Comparison of ENCODE assay signal across 33 cellular contexts in the genomic region with DNA sequence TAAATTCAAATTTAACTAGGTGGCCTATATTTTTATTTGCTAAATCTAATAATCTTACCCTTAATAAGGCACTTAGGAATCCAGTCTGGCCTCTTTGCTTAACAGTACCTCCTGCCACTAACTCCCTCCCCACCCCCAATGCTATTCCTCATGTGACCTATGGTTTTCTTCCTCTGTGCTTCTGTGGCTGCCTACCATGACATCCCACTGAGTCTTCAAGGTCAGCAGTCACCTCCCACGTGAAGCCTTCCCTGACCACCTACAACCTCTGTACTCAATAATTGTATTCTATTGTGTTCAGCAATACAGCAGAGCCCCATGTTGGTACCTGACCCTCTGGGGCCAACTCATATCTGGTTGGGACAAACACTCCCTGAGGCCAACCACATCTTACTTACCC. TPM values are rescaled to one million over a fixed set of nuclear protein-coding genes. Genes with fewer than 3 reads are reported as not detected.
"Had no signal": no experiment of that assay in that cellular context is flagged by ENCODE, and none has a peak within 500 bp of the region (broad histone marks: within the 10 kb centered on the region; RNA-seq: fewer than 3 reads in every experiment).

No MANE protein-coding gene starts in this region.

- H3K4me3 ChIP-seq: esophagus squamous epithelium, heart right ventricle, neural progenitor cell, smooth muscle cell, stomach, thyroid gland, upper lobe of left lung had no signal

- H3K4me2 ChIP-seq: neural progenitor cell, smooth muscle cell had no signal

- H3K27ac ChIP-seq: epithelial cell of prostate, esophagus squamous epithelium, heart right ventricle, neural progenitor cell, thyroid gland, upper lobe of left lung had no signal

- FAIRE-seq: bronchial epithelial cell, colon, endometrium had no signal

- H3K27ac Mint-ChIP-seq: activated CD4-positive, alpha-beta memory T cell treated with anti-CD3 and anti-CD28 coated beads for 36 hours; activated CD4-positive, alpha-beta T cell treated with anti-CD3 and anti-CD28 coated beads, Interleukin-2, amount 10 ng/mL, durations not matched to agents 24 days and 14 days; activated T-helper 2 cell treated with anti-CD3 and anti-CD28 coated beads, Interferon-gamma antibody, Interleukin-2, Interleukin-4, amounts not matched to agents 10 μg/mL and 5 μg/mL and 100 μg/mL, durations not matched to agents 14 hours and 24 hours and 36 hours; mesothelial cell of epicardium; neural progenitor cell; progenitor cell of endocrine pancreas; stimulated activated naive B cell treated with anti-CD40 and anti-IgM and Interleukin-4, amounts not matched to agents 10 μg/mL and 1 μg/mL and 100 μg/mL, for 72 hours; T-helper 2 cell treated with Interferon-gamma antibody and Interleukin-4, amounts not matched to agents 5 μg/mL and 100 μg/mL, for 36 hours had no signal

- H3K4me1 Mint-ChIP-seq: mesothelial cell of epicardium had no signal

- H3K36me3 ChIP-seq: neural progenitor cell, thyroid gland, upper lobe of left lung had no signal

- H3K27me3 Mint-ChIP-seq: activated CD4-positive, alpha-beta memory T cell treated with anti-CD3 and anti-CD28 coated beads for 36 hours; activated CD4-positive, alpha-beta T cell treated with anti-CD3 and anti-CD28 coated beads, Interleukin-2, amount 10 ng/mL, durations not matched to agents 24 days and 14 days; naive B cell; progenitor cell of endocrine pancreas; stimulated activated naive B cell treated with anti-CD40 and anti-IgM and Interleukin-4, amounts not matched to agents 10 μg/mL and 1 μg/mL and 100 μg/mL, for 72 hours had no signal

- H3K27me3 ChIP-seq: esophagus squamous epithelium, heart right ventricle, neural progenitor cell, stomach, thyroid gland, upper lobe of left lung had no signal

- ATAC-seq: activated T-cell treated with anti-CD3 and anti-CD28 coated beads, Interleukin-2, amount 50 U/mL, for 4 hours; heart right ventricle; stimulated activated naive B cell treated with anti-CD40 and anti-IgM and Interleukin-4, amounts not matched to agents 10 μg/mL and 1 μg/mL and 100 μg/mL, for 72 hours had no signal

- H3K9me3 ChIP-seq: esophagus squamous epithelium, heart right ventricle, stomach, thyroid gland, upper lobe of left lung had no signal

- H3K9ac ChIP-seq: neural progenitor cell had no signal

- DNase-seq: activated CD4-positive, alpha-beta memory T cell treated with anti-CD3 and anti-CD28 coated beads for 36 hours; activated CD4-positive, alpha-beta T cell treated with anti-CD3 and anti-CD28 coated beads, Interleukin-2, amount 10 ng/mL, durations not matched to agents 24 days and 14 days; activated T-cell treated with anti-CD3 and anti-CD28 coated beads, Interleukin-2, amount 50 U/mL, for 4 hours; anterior cingulate cortex; dermis blood vessel endothelial cell; effector CD4-positive, alpha-beta T cell; esophagus squamous epithelium; foreskin melanocyte; heart right ventricle; naive B cell; stimulated activated CD4-positive, alpha-beta T cell treated with anti-CD3 and anti-CD28 coated beads, Interleukin-15, amount 100 ng/mL, for 24 hours; stimulated activated CD4-positive, alpha-beta T cell treated with anti-CD3 and anti-CD28 coated beads, Interleukin-2, amount 100 ng/mL, for 24 hours; stimulated activated naive B cell treated with anti-CD40 and anti-IgM and Interleukin-4, amounts not matched to agents 10 μg/mL and 1 μg/mL and 100 μg/mL, for 72 hours; stomach; T-helper 1 cell; thyroid gland; upper lobe of left lung had no signal

- H2AFZ ChIP-seq: neural progenitor cell had no signal

- H3K4me3 Mint-ChIP-seq: activated CD4-positive, alpha-beta memory T cell treated with anti-CD3 and anti-CD28 coated beads for 36 hours; activated CD4-positive, alpha-beta T cell treated with anti-CD3 and anti-CD28 coated beads, Interleukin-2, amount 10 ng/mL, durations not matched to agents 24 days and 14 days; activated T-cell treated with anti-CD3 and anti-CD28 coated beads, Interleukin-2, amount 50 U/mL, for 4 hours; mesothelial cell of epicardium; naive B cell; neural progenitor cell; stimulated activated naive B cell treated with anti-CD40 and anti-IgM and Interleukin-4, amounts not matched to agents 10 μg/mL and 1 μg/mL and 100 μg/mL, for 72 hours; T-helper 2 cell treated with Interferon-gamma antibody and Interleukin-4, amounts not matched to agents 5 μg/mL and 100 μg/mL, for 36 hours had no signal

- H3K4me1 ChIP-seq: esophagus squamous epithelium, neural progenitor cell, thyroid gland had no signal

- H3K9me3 Mint-ChIP-seq: activated CD4-positive, alpha-beta memory T cell treated with anti-CD3 and anti-CD28 coated beads for 36 hours; activated CD4-positive, alpha-beta T cell treated with anti-CD3 and anti-CD28 coated beads, Interleukin-2, amount 10 ng/mL, durations not matched to agents 24 days and 14 days; activated T-cell treated with anti-CD3 and anti-CD28 coated beads, Interleukin-2, amount 50 U/mL, for 4 hours; activated T-helper 2 cell treated with anti-CD3 and anti-CD28 coated beads, Interferon-gamma antibody, Interleukin-2, Interleukin-4, amounts not matched to agents 10 μg/mL and 5 μg/mL and 100 μg/mL, durations not matched to agents 14 hours and 24 hours and 36 hours; mesothelial cell of epicardium; naive B cell; neural progenitor cell; stimulated activated naive B cell treated with anti-CD40 and anti-IgM and Interleukin-4, amounts not matched to agents 10 μg/mL and 1 μg/mL and 100 μg/mL, for 72 hours; T-helper 2 cell treated with Interferon-gamma antibody and Interleukin-4, amounts not matched to agents 5 μg/mL and 100 μg/mL, for 36 hours had no signal

RNA-seq across cellular contexts. Expression of a gene that starts 18.8 kb away (rescaled TPM):
- total RNA-seq: activated CD4-positive, alpha-beta memory T cell treated with anti-CD3 and anti-CD28 coated beads for 36 hours; activated CD4-positive, alpha-beta T cell treated with anti-CD3 and anti-CD28 coated beads, Interleukin-2, amount 10 ng/mL, durations not matched to agents 24 days and 14 days; activated T-cell treated with anti-CD3 and anti-CD28 coated beads, Interleukin-2, amount 50 U/mL, for 4 hours; activated T-helper 2 cell treated with anti-CD3 and anti-CD28 coated beads, Interferon-gamma antibody, Interleukin-2, Interleukin-4, amounts not matched to agents 10 μg/mL and 5 μg/mL and 100 μg/mL, durations not matched to agents 14 hours and 24 hours and 36 hours; bronchial epithelial cell; dermis blood vessel endothelial cell; esophagus squamous epithelium; glomerular endothelial cell; heart right ventricle; kidney epithelial cell; lower leg skin; mesothelial cell of epicardium; omental fat pad; progenitor cell of endocrine pancreas; renal cortical epithelial cell; smooth muscle cell; stomach; thyroid gland; upper lobe of left lung had no signal
- polyA plus RNA-seq: adipose tissue, heart right ventricle, smooth muscle cell, stomach had no signal

RNA-seq across cellular contexts. Expression of a gene that starts 27.5 kb away (rescaled TPM):
- total RNA-seq: activated CD4-positive, alpha-beta memory T cell treated with anti-CD3 and anti-CD28 coated beads for 36 hours; activated CD4-positive, alpha-beta T cell treated with anti-CD3 and anti-CD28 coated beads, Interleukin-2, amount 10 ng/mL, durations not matched to agents 24 days and 14 days; activated T-helper 2 cell treated with anti-CD3 and anti-CD28 coated beads, Interferon-gamma antibody, Interleukin-2, Interleukin-4, amounts not matched to agents 10 μg/mL and 5 μg/mL and 100 μg/mL, durations not matched to agents 14 hours and 24 hours and 36 hours; bronchial epithelial cell; dermis blood vessel endothelial cell; esophagus squamous epithelium; glomerular endothelial cell; kidney epithelial cell; lower leg skin; omental fat pad; renal cortical epithelial cell; smooth muscle cell; stomach; thyroid gland had no signal
- polyA plus RNA-seq: adipose tissue, heart right ventricle, smooth muscle cell, stomach had no signal
